In the genomic region with DNA sequence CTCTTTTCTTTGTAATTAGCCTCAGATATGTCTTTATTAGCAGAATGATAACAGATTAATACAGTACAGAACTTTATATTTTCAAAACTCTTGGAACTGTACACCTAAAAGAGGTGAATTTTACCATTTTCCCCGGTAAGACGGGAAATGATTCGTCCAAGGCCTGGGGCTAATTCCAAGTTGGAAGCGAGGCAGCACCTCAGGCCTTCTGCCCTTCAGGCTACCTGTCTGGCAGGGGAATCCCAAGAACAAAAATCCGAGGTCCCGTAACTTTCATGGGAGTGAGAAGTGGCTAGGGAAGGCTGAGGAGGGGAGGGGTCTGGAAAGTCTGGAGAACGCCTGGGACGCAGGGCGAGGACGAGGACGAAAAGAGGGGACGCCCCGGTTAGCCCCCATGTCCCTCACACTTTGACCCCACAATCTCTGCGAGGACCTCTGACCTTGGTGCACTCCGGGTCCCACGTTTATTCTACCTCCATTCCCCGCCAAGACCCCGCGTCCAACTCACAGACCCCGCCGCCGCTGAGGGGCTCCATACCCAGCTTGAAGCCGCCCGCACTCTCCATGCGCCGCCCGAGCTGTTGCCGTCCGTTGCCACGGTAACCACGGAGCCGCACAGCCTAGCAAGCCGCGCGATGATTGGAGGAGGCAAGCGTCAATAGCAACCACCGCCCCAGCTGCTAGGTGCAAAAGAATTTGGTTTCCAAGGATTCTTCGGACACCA, we compare ENCODE assay signal across 8 cellular contexts. TPM values are rescaled to one million over a fixed set of nuclear protein-coding genes. Genes with fewer than 3 reads are reported as not detected.
DNase-seq lines count a peak whose midpoint lies in the region; ATAC-seq and FAIRE-seq lines count a peak whose summit lies in the region.

A gene (minus strand): TSS at position 601 of the 724 bp plus-strand sequence. CDS start 43,827 bp downstream, outside the sequence.

- in situ Hi-C loops in SK-MEL-5 (cut with HindIII; ENCODE audit: low pct_unique_long_range_greater_than_20kb, low sequenced_read_pairs): no loop called here

- no peaks in the 10 kb centered on the region for H3K27me3 ChIP-seq in trophoblast cell (ENCODE audit: insufficient read depth, low read length)

- H3K27ac ChIP-seq in trophoblast cell (ENCODE audit: low read depth, low read length): no peak within 1 kb of the TSS

- H3K14ac ChIP-seq in trophoblast cell (ENCODE audit: low read length): no peak within 1 kb of the TSS

- H3K9ac ChIP-seq in trophoblast cell (ENCODE audit: low read length): no peak within 1 kb of the TSS

- no peaks in the 10 kb centered on the region for H3K36me3 ChIP-seq in trophoblast cell (ENCODE audit: control insufficient read depth in 1 of 2, insufficient read depth in 2 of 2, low read length in 2 of 2)

- DNase-seq in AG08396 (ENCODE audit: low spot score): peak; percentile 58
- peak; percentile 76 for DNase-seq in HT-29 (ENCODE audit: low spot score)
- DNase-seq in SK-MEL-5 (ENCODE audit: low read depth, low spot score): peak; percentile 66
- peak; percentile 11 to 69 for DNase-seq in frontal cortex (ENCODE audit: low spot score in 2 of 2)
- peak; percentile 91 to 95 for DNase-seq in trophoblast cell
- no peak for DNase-seq in Kasumi-1 (lab: John Stamatoyannopoulos, UW)
- no peak for DNase-seq in activated gamma-delta T cell treated with Interleukin-2 at 50 U/mL for 16 hours

- H4K12ac ChIP-seq in trophoblast cell (ENCODE audit: low read depth, low read length): no peak within 1 kb of the TSS

- peak within 1 kb of the TSS; percentile 37 for H2AFZ ChIP-seq in trophoblast cell (ENCODE audit: insufficient read depth, low read length, poor library complexity)

- H2BK120ac ChIP-seq in trophoblast cell (ENCODE audit: insufficient read depth, low read length, poor library complexity): no peak within 1 kb of the TSS

- H2AK5ac ChIP-seq in trophoblast cell (ENCODE audit: low read length): no peak within 1 kb of the TSS

- H3K9me3 ChIP-seq in trophoblast cell (ENCODE audit: insufficient read depth, low read depth, low read length): no peaks in the 10 kb centered on the region

- no peak for ATAC-seq in GM21381 (IDR thresholded peaks at IDR 0.05; ENCODE audit: unreplicated experiment)

- H3K4ac ChIP-seq in trophoblast cell (ENCODE audit: low read depth, low read length): no peak within 1 kb of the TSS

- peak within 1 kb of the TSS; percentile 93 for H3K4me2 ChIP-seq in trophoblast cell (ENCODE audit: low read length)

- no peaks in the 10 kb centered on the region for H3K4me1 ChIP-seq in trophoblast cell (ENCODE audit: control insufficient read depth in 1 of 2, insufficient read depth in 2 of 2, low read length in 2 of 2)

- peak within 1 kb of the TSS; percentile 52 for H3K4me3 ChIP-seq in trophoblast cell (ENCODE audit: low read depth, low read length)

- no peaks in the 10 kb centered on the region for H3K79me1 ChIP-seq in trophoblast cell (ENCODE audit: low read length)

- no peak within 1 kb of the TSS for H2BK5ac ChIP-seq in trophoblast cell (ENCODE audit: low read depth, low read length, poor library complexity)

- WGBS in trophoblast cell (ENCODE audit: extremely low coverage, insufficient coverage, insufficient read length): no CpG with 5 or more reads among the region's 38 CpGs

- FAIRE-seq in frontal cortex (lab: Jason Lieb, UNC): no peak

- no peak within 1 kb of the TSS for H2BK12ac ChIP-seq in trophoblast cell (ENCODE audit: low read length)

- no peak within 1 kb of the TSS for H3K18ac ChIP-seq in trophoblast cell (ENCODE audit: low read length)

- H3K79me2 ChIP-seq in trophoblast cell (ENCODE audit: control insufficient read depth, insufficient read depth, low read length, poor library complexity): no peaks in the 10 kb centered on the region

- peak within 1 kb of the TSS; percentile 9 for H4K8ac ChIP-seq in trophoblast cell (ENCODE audit: low read depth, low read length)

- H3K23ac ChIP-seq in trophoblast cell (ENCODE audit: low read length): no peak within 1 kb of the TSS

- H4K91ac ChIP-seq in trophoblast cell (ENCODE audit: low read depth, low read length): no peak within 1 kb of the TSS

RNA-seq across cellular contexts. Expression of the gene that starts here (rescaled TPM):
- total RNA-seq in HT-29 (2014; rRNA removed; shearing (Covaris generic)): 0.10 and 0.46 TPM in 2 replicates
- 0.35 and 0.50 TPM in 2 replicates for total RNA-seq in SK-MEL-5 (2014; rRNA removed; shearing (Covaris generic))
- 0.52 and 0.84 TPM in 2 replicates for polyA plus RNA-seq in SK-MEL-5 (2015; cell fraction: cytosol; rRNA removed)
- polyA plus RNA-seq in SK-MEL-5 (2015; cell fraction: nucleus; rRNA removed): 0.32 and 0.54 TPM in 2 replicates
- total RNA-seq in frontal cortex: 19.2 TPM
- 0.12 and 0.18 TPM in 2 replicates for polyA plus RNA-seq in trophoblast cell (2013)

Comparison
In these comparisons a context has a peak if more than half of its experiments do, and no peak if none do; other contexts are left out.
1. RNA of the gene that starts here (total RNA-seq): 19.2 TPM in frontal cortex (single experiment); 0.35 to 0.50 TPM in SK-MEL-5 and 0.10 to 0.46 TPM in HT-29; every median in the first group is over 10 times any median in the second.
2. Peak in DNase-seq in HT-29; RNA of the gene not detected or under 1 TPM.
3. Peak in DNase-seq in SK-MEL-5; RNA of the gene not detected or under 1 TPM.
4. DNase-seq: peak in AG08396 (single experiment), frontal cortex (2 of 2) and trophoblast cell (2 of 2); none in Kasumi-1 (0 of 2) and activated gamma-delta T cell treated with Interleukin-2 at 50 U/mL for 16 hours (single experiment).